ENCODE assay signal across 16 cellular contexts in genomic region chr16:55408656-55409055, GRCh38.
"Had no signal": no experiment of that assay in that cellular context is flagged by ENCODE, and none has a peak within 500 bp of the region (broad histone marks: within the 10 kb centered on the region; RNA-seq: fewer than 3 reads in every experiment).

No MANE protein-coding gene starts in this region.

- ATAC-seq: gastrocnemius medialis; heart right ventricle; lower lobe of right lung; natural killer cell; stimulated activated naive B cell treated with anti-CD40 and anti-IgM and Interleukin-4, amounts not matched to agents 10 μg/mL and 1 μg/mL and 100 μg/mL, for 72 hours; stimulated activated naive CD8-positive, alpha-beta T cell treated with anti-CD3 and anti-CD28 coated beads, Interleukin-15, amount 100 ng/mL, for 72 hours had no signal

- DNase-seq: cerebellar nuclear complex; dermis blood vessel endothelial cell; effector CD8-positive, alpha-beta T cell; gastrocnemius medialis; heart right ventricle; hypothalamus; left ventricle myocardium inferior; lower lobe of right lung; natural killer cell; sigmoid colon; stimulated activated CD4-positive, alpha-beta T cell treated with anti-CD3 and anti-CD28 coated beads, Interleukin-2, amount 100 ng/mL, for 24 hours; stimulated activated CD4-positive, alpha-beta T cell treated with anti-CD3 and anti-CD28 coated beads, Interleukin-4, amount 100 ng/mL, for 4 hours; stimulated activated naive B cell treated with anti-CD40 and anti-IgM and Interleukin-4, amounts not matched to agents 10 μg/mL and 1 μg/mL and 100 μg/mL, for 72 hours; stimulated activated naive CD8-positive, alpha-beta T cell treated with anti-CD3 and anti-CD28 coated beads, Interleukin-15, amount 100 ng/mL, for 72 hours; testis; transverse colon had no signal
